2 cellular contexts compared by ENCODE assay signal in genomic region chr3:159765025-159765859, GRCh38.
TF ChIP-seq lines count a peak whose summit lies in the region.

No MANE protein-coding gene starts in this region.

TF ChIP-seq in HEK293, 187 proteins besides CTCF, POLR2A, EP300 and RAD21 (continued from another document and continues in another):
- TF ChIP-seq, protein P1, sequence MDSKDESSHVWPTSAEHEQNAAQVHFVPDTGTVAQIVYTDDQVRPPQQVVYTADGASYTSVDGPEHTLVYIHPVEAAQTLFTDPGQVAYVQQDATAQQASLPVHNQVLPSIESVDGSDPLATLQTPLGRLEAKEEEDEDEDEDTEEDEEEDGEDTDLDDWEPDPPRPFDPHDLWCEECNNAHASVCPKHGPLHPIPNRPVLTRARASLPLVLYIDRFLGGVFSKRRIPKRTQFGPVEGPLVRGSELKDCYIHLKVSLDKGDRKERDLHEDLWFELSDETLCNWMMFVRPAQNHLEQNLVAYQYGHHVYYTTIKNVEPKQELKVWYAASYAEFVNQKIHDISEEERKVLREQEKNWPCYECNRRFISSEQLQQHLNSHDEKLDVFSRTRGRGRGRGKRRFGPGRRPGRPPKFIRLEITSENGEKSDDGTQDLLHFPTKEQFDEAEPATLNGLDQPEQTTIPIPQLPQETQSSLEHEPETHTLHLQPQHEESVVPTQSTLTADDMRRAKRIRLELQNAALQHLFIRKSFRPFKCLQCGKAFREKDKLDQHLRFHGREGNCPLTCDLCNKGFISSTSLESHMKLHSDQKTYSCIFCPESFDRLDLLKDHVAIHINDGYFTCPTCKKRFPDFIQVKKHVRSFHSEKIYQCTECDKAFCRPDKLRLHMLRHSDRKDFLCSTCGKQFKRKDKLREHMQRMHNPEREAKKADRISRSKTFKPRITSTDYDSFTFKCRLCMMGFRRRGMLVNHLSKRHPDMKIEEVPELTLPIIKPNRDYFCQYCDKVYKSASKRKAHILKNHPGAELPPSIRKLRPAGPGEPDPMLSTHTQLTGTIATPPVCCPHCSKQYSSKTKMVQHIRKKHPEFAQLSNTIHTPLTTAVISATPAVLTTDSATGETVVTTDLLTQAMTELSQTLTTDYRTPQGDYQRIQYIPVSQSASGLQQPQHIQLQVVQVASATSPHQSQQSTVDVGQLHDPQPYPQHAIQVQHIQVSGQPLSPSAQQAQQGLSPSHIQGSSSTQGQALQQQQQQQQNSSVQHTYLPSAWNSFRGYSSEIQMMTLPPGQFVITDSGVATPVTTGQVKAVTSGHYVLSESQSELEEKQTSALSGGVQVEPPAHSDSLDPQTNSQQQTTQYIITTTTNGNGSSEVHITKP (tag by site-specific recombination; IDR thresholded peaks at IDR 0.05), result peak; percentile 86
- TF ChIP-seq KLF17 (tag by site-specific recombination; IDR thresholded peaks at IDR 0.05) (peak; percentile 70; the same call in 1 of the 2 replicates), OSR2 (tag by site-specific recombination; IDR thresholded peaks at IDR 0.05) (peak; percentile 75), ZNF501 (tag by site-specific recombination; IDR thresholded peaks at IDR 0.05) (0 out of 2 replicates have a peak, but pooled peaks have one; percentile 26), ZIC2 (tag by site-specific recombination; IDR thresholded peaks at IDR 0.05) (peak; percentile 18; the same call in 1 of the 2 replicates), SP3 (tag by site-specific recombination; IDR thresholded peaks at IDR 0.05) (peak; percentile 19; the same call in 1 of the 2 replicates), ZNF449 (tag by site-specific recombination; IDR thresholded peaks at IDR 0.05) (0 out of 2 replicates have a peak, but pooled peaks have one; percentile 15), ZNF366 (tag by site-specific recombination; conservative IDR thresholded peaks at IDR 0.05) (peak; percentile 69)
- TF ChIP-seq, protein P2, sequence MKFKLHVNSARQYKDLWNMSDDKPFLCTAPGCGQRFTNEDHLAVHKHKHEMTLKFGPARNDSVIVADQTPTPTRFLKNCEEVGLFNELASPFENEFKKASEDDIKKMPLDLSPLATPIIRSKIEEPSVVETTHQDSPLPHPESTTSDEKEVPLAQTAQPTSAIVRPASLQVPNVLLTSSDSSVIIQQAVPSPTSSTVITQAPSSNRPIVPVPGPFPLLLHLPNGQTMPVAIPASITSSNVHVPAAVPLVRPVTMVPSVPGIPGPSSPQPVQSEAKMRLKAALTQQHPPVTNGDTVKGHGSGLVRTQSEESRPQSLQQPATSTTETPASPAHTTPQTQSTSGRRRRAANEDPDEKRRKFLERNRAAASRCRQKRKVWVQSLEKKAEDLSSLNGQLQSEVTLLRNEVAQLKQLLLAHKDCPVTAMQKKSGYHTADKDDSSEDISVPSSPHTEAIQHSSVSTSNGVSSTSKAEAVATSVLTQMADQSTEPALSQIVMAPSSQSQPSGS (tag by site-specific recombination; IDR thresholded peaks at IDR 0.05; ENCODE audit: low read depth), result no peak
- TF ChIP-seq, protein P3, sequence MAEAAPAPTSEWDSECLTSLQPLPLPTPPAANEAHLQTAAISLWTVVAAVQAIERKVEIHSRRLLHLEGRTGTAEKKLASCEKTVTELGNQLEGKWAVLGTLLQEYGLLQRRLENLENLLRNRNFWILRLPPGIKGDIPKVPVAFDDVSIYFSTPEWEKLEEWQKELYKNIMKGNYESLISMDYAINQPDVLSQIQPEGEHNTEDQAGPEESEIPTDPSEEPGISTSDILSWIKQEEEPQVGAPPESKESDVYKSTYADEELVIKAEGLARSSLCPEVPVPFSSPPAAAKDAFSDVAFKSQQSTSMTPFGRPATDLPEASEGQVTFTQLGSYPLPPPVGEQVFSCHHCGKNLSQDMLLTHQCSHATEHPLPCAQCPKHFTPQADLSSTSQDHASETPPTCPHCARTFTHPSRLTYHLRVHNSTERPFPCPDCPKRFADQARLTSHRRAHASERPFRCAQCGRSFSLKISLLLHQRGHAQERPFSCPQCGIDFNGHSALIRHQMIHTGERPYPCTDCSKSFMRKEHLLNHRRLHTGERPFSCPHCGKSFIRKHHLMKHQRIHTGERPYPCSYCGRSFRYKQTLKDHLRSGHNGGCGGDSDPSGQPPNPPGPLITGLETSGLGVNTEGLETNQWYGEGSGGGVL (tag by site-specific recombination; IDR thresholded peaks at IDR 0.05), result peak; percentile 91

TF ChIP-seq in PFSK-1, 5 proteins besides CTCF, POLR2A, EP300 and RAD21 (continued from another document):
- peak; percentile 32; the same call in 1 of the 2 replicates for TF ChIP-seq TAF1 (IDR thresholded peaks at IDR 0.05; ENCODE audit: borderline replicate concordance, insufficient read depth, low read length)
